In the genomic region with DNA sequence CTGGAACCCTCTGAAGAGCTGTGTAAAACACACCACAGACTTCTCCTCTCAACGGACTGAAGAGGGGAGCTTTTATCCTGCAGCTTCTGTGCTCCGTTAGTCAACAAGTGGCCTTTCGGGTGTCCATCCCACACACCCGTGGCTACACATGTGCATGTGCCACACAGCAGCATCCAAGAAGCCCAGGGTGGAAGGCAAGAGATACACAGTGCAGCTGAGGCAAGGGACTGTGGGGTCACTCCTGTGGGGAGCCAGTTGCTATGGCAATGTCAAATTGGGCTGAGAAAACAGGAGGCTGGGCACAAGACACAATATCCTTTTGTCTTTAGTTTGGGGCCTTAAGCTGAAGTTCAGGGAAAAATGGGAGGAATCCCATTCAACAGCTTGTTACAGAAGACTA, we compare ENCODE assay signal across 17 cellular contexts. TPM values are rescaled to one million over a fixed set of nuclear protein-coding genes. Genes with fewer than 3 reads are reported as not detected.
DNase-seq lines count a peak whose midpoint lies in the region; ATAC-seq and TF ChIP-seq lines count a peak whose summit lies in the region.
"Had no signal": no experiment of that assay in that cellular context is flagged by ENCODE, and none has a peak within 500 bp of the region (broad histone marks: within the 10 kb centered on the region; RNA-seq: fewer than 3 reads in every experiment).

No MANE protein-coding gene starts in this region.

- no peak overlapping the region for H3K27ac ChIP-seq in IMR-90 (ENCODE audit: insufficient read depth, low read length)
- no peak overlapping the region for H3K27ac ChIP-seq in SJCRH30
- H3K27ac ChIP-seq in neural progenitor cell, result no peak overlapping the region
- H3K27ac ChIP-seq: A549, C4-2B had no signal

- no CpG with 5 or more reads among the region's 4 CpGs for WGBS in IMR-90 (ENCODE audit: extremely low coverage in 2 of 2, insufficient read length in 1 of 2), 2 experiments

- H3K79me2 ChIP-seq in neural progenitor cell (ENCODE audit: low read depth), result peaks cover 25% of the 10 kb centered on the region

- no peak overlapping the region for H2BK5ac ChIP-seq in IMR-90 (ENCODE audit: low read depth, low read length, poor library complexity, severe bottlenecking)

- H3K4me1 Mint-ChIP-seq in neural progenitor cell, result peaks cover 7% of the 10 kb centered on the region

- no peak overlapping the region for H3K4me3 Mint-ChIP-seq in neural progenitor cell
- H3K4me3 Mint-ChIP-seq: CD4-positive, alpha-beta memory T cell had no signal

- H3K9me3 ChIP-seq in IMR-90 (ENCODE audit: control insufficient read depth, insufficient read depth, low read length), result no peaks in the 10 kb centered on the region
- no peaks in the 10 kb centered on the region for H3K9me3 ChIP-seq in SJCRH30 (replicated peaks)
- H3K9me3 ChIP-seq in neural progenitor cell (ENCODE audit: low read depth), result no peaks in the 10 kb centered on the region
- H3K9me3 ChIP-seq in MG63, result no peaks in the 10 kb centered on the region
- H3K9me3 ChIP-seq: A549, BE2C had no signal

- POLR2A ChIA-PET in IMR-90 (lab: Charles Lee; ENCODE audit: unreplicated experiment), result no interaction called here

- CTCF ChIA-PET in IMR-90 (lab: Yijun Ruan, JAX), result interaction anchor here (0.9 to 5.7 kb wide), 2 partner anchors 182 to 626 kb away, joined by 3 to 48 read pairs; no protein-coding TSS in a partner anchor

- no peaks in the 10 kb centered on the region for H3K9me1 ChIP-seq in IMR-90 (ENCODE audit: insufficient read depth, low read length)

- no peak overlapping the region for H3K4me3 ChIP-seq in IMR-90 (ENCODE audit: insufficient read depth, low read depth, low read length)
- no peak overlapping the region for H3K4me3 ChIP-seq in SJCRH30
- H3K4me3 ChIP-seq in neural progenitor cell, result no peak overlapping the region
- H3K4me3 ChIP-seq in MG63, result no peak overlapping the region
- H3K4me3 ChIP-seq: A549 had no signal

- BruUV-seq in IMR-90 (replicated peaks; lab: Mats Ljungman, UMichigan), result no TSS peak

- TF ChIP-seq CTCF in IMR-90 (conservative IDR thresholded peaks at IDR 0.05; ENCODE audit: low read depth, low read length) (no peak), neural progenitor cell (IDR thresholded peaks at IDR 0.05) (no peak)

- peak overlapping the region; percentile 31 for H2AK9ac ChIP-seq in IMR-90 (replicated peaks; ENCODE audit: low read depth, low read length, poor library complexity)

- no peak overlapping the region for H4K5ac ChIP-seq in IMR-90 (ENCODE audit: low read depth, low read length)

- dilution Hi-C loops in IMR-90 (cut with HindIII; ENCODE audit: low sequenced_read_pairs, unreplicated experiment), result no loop called here

- no peak overlapping the region for H2BK15ac ChIP-seq in IMR-90 (ENCODE audit: low read depth, low read length)

- H2AFZ ChIP-seq in IMR-90 (replicated peaks; ENCODE audit: low read length, poor library complexity) (no peak overlapping the region), neural progenitor cell (replicated peaks) (no peak overlapping the region)

- no peaks in the 10 kb centered on the region for H3K27me3 Mint-ChIP-seq in neural progenitor cell (ENCODE audit: insufficient read depth, low read depth)
- H3K27me3 Mint-ChIP-seq: CD4-positive, alpha-beta memory T cell had no signal

- DNase-seq in IMR-90 (no peak), SJCRH30 (peak; percentile 17 to 46), neural progenitor cell (ENCODE audit: low spot score) (peak; percentile 51), sciatic nerve (ENCODE audit: low spot score) (no peak), GM19238 (ENCODE audit: insufficient read length, low spot score) (no peak), MG63 (no peak), T-helper 2 cell (no peak)
- DNase-seq: BE2C; CD4-positive, alpha-beta memory T cell; DMS79 treated with DMSO at 0.1 percent for 48 hours; EL; HCEC 1CT had no signal

- no peaks in the 10 kb centered on the region for H3K4me1 ChIP-seq in IMR-90 (ENCODE audit: control insufficient read depth, insufficient read depth, low read length)
- H3K4me1 ChIP-seq in SJCRH30, result no peaks in the 10 kb centered on the region
- H3K4me1 ChIP-seq in neural progenitor cell, result peaks cover 11% of the 10 kb centered on the region

- H3K4me2 ChIP-seq in IMR-90 (ENCODE audit: low read depth, low read length) (no peak overlapping the region), neural progenitor cell (peak overlapping the region; percentile 5)
- H3K4me2 ChIP-seq: A549 had no signal

- H2BK20ac ChIP-seq in IMR-90 (ENCODE audit: low read depth, low read length), result no peak overlapping the region

- no peak overlapping the region for H3K56ac ChIP-seq in IMR-90 (ENCODE audit: extremely low read depth, insufficient read depth, low read length)

- H3K79me1 ChIP-seq in IMR-90 (ENCODE audit: low read depth in 1 of 2, low read length in 2 of 2), result peaks cover 17 to 24% of the 10 kb centered on the region in 2 experiments

- H3K9ac ChIP-seq in IMR-90 (ENCODE audit: low read depth, low read length) (no peak overlapping the region), neural progenitor cell (no peak overlapping the region)

- H2BK120ac ChIP-seq in IMR-90 (ENCODE audit: low read depth, low read length), result no peak overlapping the region

- H2AK5ac ChIP-seq in IMR-90 (ENCODE audit: low read depth, low read length), result no peak overlapping the region

- H4K8ac ChIP-seq in IMR-90 (ENCODE audit: low read depth in 2 of 2, low read length in 2 of 2), result no peak overlapping the region

- no peak overlapping the region for H3K23ac ChIP-seq in IMR-90 (ENCODE audit: low read depth, low read length)

- H4K20me1 ChIP-seq in IMR-90 (ENCODE audit: insufficient read depth, low read length) (no peaks in the 10 kb centered on the region), neural progenitor cell (ENCODE audit: low read depth) (peaks cover 6% of the 10 kb centered on the region)

- H3K14ac ChIP-seq in IMR-90 (replicated peaks; ENCODE audit: low read depth, low read length), result no peak overlapping the region

- H3K9me3 Mint-ChIP-seq in neural progenitor cell, result no peaks in the 10 kb centered on the region
- H3K9me3 Mint-ChIP-seq: CD4-positive, alpha-beta memory T cell had no signal

- TF ChIP-seq POLR2A in IMR-90 (IDR thresholded peaks at IDR 0.05; ENCODE audit: low read depth, low read length), result no peak

- H3K36me3 Mint-ChIP-seq in neural progenitor cell, result peaks cover 3% of the 10 kb centered on the region
- H3K36me3 Mint-ChIP-seq: CD4-positive, alpha-beta memory T cell had no signal

- no peak overlapping the region for H4K91ac ChIP-seq in IMR-90 (ENCODE audit: insufficient read depth, low read depth, low read length)

- in situ Hi-C loops in IMR-90 (cut with MboI; ENCODE audit: low sequenced_read_pairs), result loop anchor here (5.0 kb wide), 1 partner anchor 181 kb away; no protein-coding TSS in a partner anchor

- H3K27ac Mint-ChIP-seq in neural progenitor cell, result no peak overlapping the region
- H3K27ac Mint-ChIP-seq: CD4-positive, alpha-beta memory T cell had no signal

- no peak for TF ChIP-seq RAD21 in IMR-90 (IDR thresholded peaks at IDR 0.05; ENCODE audit: low read length)

- H3K4ac ChIP-seq in IMR-90 (ENCODE audit: low read depth, low read length), result no peak overlapping the region

- no peaks in the 10 kb centered on the region for H3K36me3 ChIP-seq in IMR-90 (ENCODE audit: control insufficient read depth, insufficient read depth, low read length)
- no peaks in the 10 kb centered on the region; the same call in 1 of the 2 replicates for H3K36me3 ChIP-seq in SJCRH30
- H3K36me3 ChIP-seq in neural progenitor cell, result no peaks in the 10 kb centered on the region
- no peaks in the 10 kb centered on the region; the same call in none of the 2 replicates for H3K36me3 ChIP-seq in MG63

- H3K27me3 ChIP-seq in IMR-90 (ENCODE audit: control insufficient read depth, insufficient read depth, low read length) (no peaks in the 10 kb centered on the region), SJCRH30 (no peaks in the 10 kb centered on the region), neural progenitor cell (no peaks in the 10 kb centered on the region), MG63 (no peaks in the 10 kb centered on the region)
- H3K27me3 ChIP-seq: BE2C had no signal

- H3F3A ChIP-seq in neural progenitor cell (ENCODE audit: low read depth), result peaks cover 19% of the 10 kb centered on the region

- no peak overlapping the region for H3K18ac ChIP-seq in IMR-90 (ENCODE audit: low read depth, low read length)

- intact Hi-C loops in IMR-90 (cut with micrococcal nuclease) (loop anchor here (5.0 kb wide), 1 partner anchor 431 kb away; no protein-coding TSS in a partner anchor), sciatic nerve (cut with DNase I) (no loop called here)

- no peak for ATAC-seq in IMR-90 (ENCODE audit: low read depth)
- peak; percentile 73 for ATAC-seq in sciatic nerve
- ATAC-seq: HepG2 had no signal

TF ChIP-seq in IMR-90, 13 proteins besides CTCF, POLR2A, EP300 and RAD21 (continues in another document):
- TF ChIP-seq RCOR1 (IDR thresholded peaks at IDR 0.05; ENCODE audit: insufficient replicate concordance, low read length), result no peak
- no peak for TF ChIP-seq MAFK (IDR thresholded peaks at IDR 0.05; ENCODE audit: low read depth, low read length)
- TF ChIP-seq MAZ (IDR thresholded peaks at IDR 0.05; ENCODE audit: borderline replicate concordance, low read depth, low read length), result no peak

RNA-seq across cellular contexts. Expression of a gene that starts 28.7 kb away (rescaled TPM):
- total RNA-seq in IMR-90 (2012; rRNA removed), result 54.7 and 57.5 TPM in 2 replicates
- polyA plus RNA-seq in IMR-90 (2012; rRNA removed), result 20.0 and 28.2 TPM in 2 replicates
- polyA plus RNA-seq in IMR-90 (2012; cell fraction: cytosol; rRNA removed), result 6.1 and 6.8 TPM in 2 replicates
- polyA plus RNA-seq in IMR-90 (2012; cell fraction: nucleus; rRNA removed; ENCODE audit: low replicate concordance), result 6.5 and 18.1 TPM in 2 replicates
- 153 and 154 TPM in 2 replicates for total RNA-seq in SJCRH30 (2014; rRNA removed; shearing (Covaris generic))
- 65.2 and 90.5 TPM in 2 replicates for total RNA-seq in neural progenitor cell (ENCODE audit: low replicate concordance)
- 86.2 TPM for total RNA-seq in sciatic nerve
- total RNA-seq in MG63 (2014; rRNA removed; shearing (Covaris generic); ENCODE audit: low replicate concordance), result 9.3 and 18.4 TPM in 2 replicates

RNA-seq across cellular contexts. Expression of a gene that starts 36.5 kb away (rescaled TPM):
- not detected in 2 replicates for total RNA-seq in IMR-90 (2012; rRNA removed)
- not detected in 2 replicates for polyA plus RNA-seq in IMR-90 (2012; rRNA removed)
- polyA plus RNA-seq in IMR-90 (2012; cell fraction: cytosol; rRNA removed), result not detected in 2 replicates
- polyA plus RNA-seq in IMR-90 (2012; cell fraction: nucleus; rRNA removed; ENCODE audit: low replicate concordance), result not detected in 2 replicates
- total RNA-seq in SJCRH30 (2014; rRNA removed; shearing (Covaris generic)), result not detected in 2 replicates
- total RNA-seq in neural progenitor cell (ENCODE audit: low replicate concordance), result not detected in 2 replicates
- 0.18 TPM for total RNA-seq in sciatic nerve
- not detected in 2 replicates for total RNA-seq in MG63 (2014; rRNA removed; shearing (Covaris generic); ENCODE audit: low replicate concordance)
- total RNA-seq: CD4-positive, alpha-beta memory T cell; H4 had no signal
- polyA plus RNA-seq: AG04450; CD4-positive, alpha-beta memory T cell had no signal

RNA-seq across cellular contexts. Expression of a gene that starts 58.3 kb away (rescaled TPM):
- total RNA-seq in IMR-90 (2012; rRNA removed) (not detected in 2 replicates), neural progenitor cell (ENCODE audit: low replicate concordance) (not detected in 2 replicates), sciatic nerve (not detected)
- not detected in 2 replicates for polyA plus RNA-seq in IMR-90 (2012; rRNA removed)
- polyA plus RNA-seq in IMR-90 (2012; cell fraction: cytosol; rRNA removed), result not detected in 2 replicates
- not detected in 2 replicates for polyA plus RNA-seq in IMR-90 (2012; cell fraction: nucleus; rRNA removed; ENCODE audit: low replicate concordance)
- total RNA-seq in SJCRH30 (2014; rRNA removed; shearing (Covaris generic)), result not detected in 2 replicates
- total RNA-seq in MG63 (2014; rRNA removed; shearing (Covaris generic); ENCODE audit: low replicate concordance), result not detected in 2 replicates
- total RNA-seq: CD4-positive, alpha-beta memory T cell; H4; HepG2 had no signal
- polyA plus RNA-seq: A549; AG04450; CD4-positive, alpha-beta memory T cell; HepG2 had no signal

Comparison
In these comparisons a context has a peak if more than half of its experiments do, and no peak if none do; other contexts are left out.
1. DNase-seq: peak in SJCRH30 (2 of 2) and neural progenitor cell (single experiment); none in IMR-90 (single experiment), sciatic nerve (single experiment), GM19238 (single experiment), MG63 (single experiment) and T-helper 2 cell (0 of 5).